Comparison of ENCODE assay signal across 17 cellular contexts in the genomic region with DNA sequence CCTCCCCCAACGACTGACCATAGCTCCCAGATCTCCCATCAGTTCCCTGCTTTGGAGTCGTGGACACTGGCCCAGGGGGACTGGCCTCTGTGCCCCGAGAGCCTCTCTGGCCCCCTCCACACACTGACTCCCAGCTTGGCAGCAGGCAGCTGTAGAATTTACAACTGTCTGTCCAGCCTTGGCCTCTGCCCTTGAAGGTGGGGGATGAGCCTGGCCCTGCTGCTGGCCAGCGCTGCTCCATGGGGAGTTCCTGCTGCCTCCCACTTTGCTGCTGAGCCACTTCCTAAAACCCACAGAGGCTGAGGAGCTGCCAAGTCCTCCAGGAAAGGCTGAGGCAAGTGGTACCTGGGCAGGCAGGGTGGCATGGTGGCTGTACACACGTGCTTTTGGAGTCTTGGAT.
DNase-seq lines count a peak whose midpoint lies in the region; TF ChIP-seq lines count a peak whose summit lies in the region.
"Had no signal": no experiment of that assay in that cellular context is flagged by ENCODE, and none has a peak within 500 bp of the region (broad histone marks: within the 10 kb centered on the region; RNA-seq: fewer than 3 reads in every experiment).

No MANE protein-coding gene starts in this region.

- TF ChIP-seq CTCF in adrenal gland (IDR thresholded peaks at IDR 0.05) (no peak), nephron progenitor cell (IDR thresholded peaks at IDR 0.05) (no peak), breast epithelium (IDR thresholded peaks at IDR 0.05) (no peak), WERI-Rb-1 (IDR thresholded peaks at IDR 0.05; ENCODE audit: low read depth, low read length) (no peak)

- H4K20me1 ChIP-seq in BLaER1 treated with 17β-estradiol and CSF1 and Interleukin-3, amounts not matched to agents 10 nM and 100 nM: no peaks in the 10 kb centered on the region; a peak in 1 of 22 replicates

- H3K9me3 ChIP-seq in BLaER1 treated with 17β-estradiol and CSF1 and Interleukin-3, amounts not matched to agents 10 nM and 100 nM (replicated peaks in 1 of 11): peaks cover 0 to 8% (median 2%) of the 10 kb centered on the region in 11 experiments; a peak in 7 of 22 replicates
- H3K9me3 ChIP-seq in adrenal gland (replicated peaks in 1 of 3) (no peaks in the 10 kb centered on the region), breast epithelium (peaks cover 0 to 9% of the 10 kb centered on the region in 2 donors), WERI-Rb-1 (ENCODE audit: severe bottlenecking) (peaks cover 7% of the 10 kb centered on the region)
- H3K9me3 ChIP-seq: BE2C, HAP-1 had no signal

- H3K4me3 Mint-ChIP-seq in nephron progenitor cell: no peak overlapping the region
- H3K4me3 Mint-ChIP-seq: CD14-positive monocyte; CD4-positive, alpha-beta memory T cell; IgD-negative memory B cell had no signal

- H3K27ac ChIP-seq in BLaER1 treated with 17β-estradiol and CSF1 and Interleukin-3, amounts not matched to agents 10 nM and 100 nM: no peak overlapping the region; a peak in 1 of 22 replicates
- H3K27ac ChIP-seq in adrenal gland (no peak overlapping the region), breast epithelium (no peak overlapping the region), WERI-Rb-1 (no peak overlapping the region)

- peaks cover 31% of the 10 kb centered on the region for H3K9me3 Mint-ChIP-seq in nephron progenitor cell

- H3K4me3 ChIP-seq in BLaER1 treated with 17β-estradiol and CSF1 and Interleukin-3, amounts not matched to agents 10 nM and 100 nM: no peak overlapping the region
- H3K4me3 ChIP-seq in adrenal gland (no peak overlapping the region), breast epithelium (no peak overlapping the region), WERI-Rb-1 (ENCODE audit: low read depth, low read length) (no peak overlapping the region)
- H3K4me3 ChIP-seq: GM12878, HAP-1 had no signal

- peaks cover 25% of the 10 kb centered on the region for H3K27me3 Mint-ChIP-seq in nephron progenitor cell (ENCODE audit: low read depth, poor library complexity)
- H3K27me3 Mint-ChIP-seq: IgD-negative memory B cell had no signal

- DNase-seq in adrenal gland (peak in 5 of 7 donors; percentile 12 to 31 (median 22)), nephron progenitor cell (peak; percentile 63), breast epithelium (ENCODE audit: low spot score in 2 of 2) (no peak), DMS53 treated with DMSO at 0.1 percent for 48 hours (lab: John Stamatoyannopoulos, UW; ENCODE audit: unreplicated experiment) (no peak), WERI-Rb-1 (no peak)
- DNase-seq: ACHN; CD4-positive, alpha-beta memory T cell; DMS153; DND-41; EL; GOT3 had no signal

- peaks cover 2% of the 10 kb centered on the region for H3K36me3 Mint-ChIP-seq in nephron progenitor cell (ENCODE audit: low read depth)
- H3K36me3 Mint-ChIP-seq: CD14-positive monocyte; CD4-positive, alpha-beta memory T cell; IgD-negative memory B cell had no signal

- H3K36me3 ChIP-seq in BLaER1 treated with 17β-estradiol and CSF1 and Interleukin-3, amounts not matched to agents 10 nM and 100 nM: no peaks in the 10 kb centered on the region
- H3K36me3 ChIP-seq in adrenal gland (replicated peaks in 1 of 2) (no peaks in the 10 kb centered on the region), breast epithelium (no peaks in the 10 kb centered on the region), WERI-Rb-1 (no peaks in the 10 kb centered on the region)
- H3K36me3 ChIP-seq: BE2C, HAP-1 had no signal

- H3K4me1 Mint-ChIP-seq in nephron progenitor cell: peaks cover 52% of the 10 kb centered on the region
- H3K4me1 Mint-ChIP-seq: CD14-positive monocyte; CD4-positive, alpha-beta memory T cell; IgD-negative memory B cell had no signal

- H3K4me1 ChIP-seq in BLaER1 treated with 17β-estradiol and CSF1 and Interleukin-3, amounts not matched to agents 10 nM and 100 nM: peaks cover 0 to 10% (median 6%) of the 10 kb centered on the region in 10 experiments; a peak in 9 of 20 replicates
- no peaks in the 10 kb centered on the region for H3K4me1 ChIP-seq in adrenal gland (replicated peaks in 1 of 2)
- no peaks in the 10 kb centered on the region for H3K4me1 ChIP-seq in breast epithelium
- H3K4me1 ChIP-seq: BE2C, HAP-1 had no signal

- no peak for TF ChIP-seq POLR2A in adrenal gland (IDR thresholded peaks at IDR 0.05)
- no peak for TF ChIP-seq POLR2A in breast epithelium (IDR thresholded peaks at IDR 0.05)

- H3K27ac Mint-ChIP-seq in nephron progenitor cell: no peak overlapping the region
- H3K27ac Mint-ChIP-seq: CD4-positive, alpha-beta memory T cell had no signal

- H3K27me3 ChIP-seq in BLaER1 treated with 17β-estradiol and CSF1 and Interleukin-3, amounts not matched to agents 10 nM and 100 nM: peaks cover 0 to 54% (median 0%) of the 10 kb centered on the region in 11 experiments; a peak in 4 of 22 replicates
- H3K27me3 ChIP-seq in adrenal gland (no peaks in the 10 kb centered on the region), breast epithelium (peaks cover 0 to 3% of the 10 kb centered on the region in 2 donors), WERI-Rb-1 (ENCODE audit: insufficient read depth, low read depth, severe bottlenecking) (no peaks in the 10 kb centered on the region)
- H3K27me3 ChIP-seq: BE2C had no signal

- 27 to 37% (median 29%) methylated on average over 4 to 5 of the region's 5 CpGs for WGBS in adrenal gland, 4 donors

- H3K9ac ChIP-seq in BLaER1 treated with 17β-estradiol and CSF1 and Interleukin-3, amounts not matched to agents 10 nM and 100 nM: no peak overlapping the region

- H3K4me2 ChIP-seq in BLaER1 treated with 17β-estradiol and CSF1 and Interleukin-3, amounts not matched to agents 10 nM and 100 nM: peak overlapping the region in 8 of 11 experiments; percentile 7 to 47 (median 30); a peak in 11 of 22 replicates

- intact Hi-C loops in adrenal gland (cut with DNase I) (no loop called here), breast epithelium (cut with DNase I; ENCODE audit: low total_unique reads) (no loop called here)

Comparison
In these comparisons a context has a peak if more than half of its experiments do, and no peak if none do; other contexts are left out.
1. DNase-seq: peak in adrenal gland (5 of 7) and nephron progenitor cell (single experiment); none in breast epithelium (0 of 2), DMS53 treated with DMSO at 0.1 percent for 48 hours (single experiment) and WERI-Rb-1 (single experiment).